8 cellular contexts compared by ENCODE assay signal in genomic region chr19:29672933-29673336, GRCh38. TPM values are rescaled to one million over a fixed set of nuclear protein-coding genes. Genes with fewer than 3 reads are reported as not detected.
DNase-seq lines count a peak whose midpoint lies in the region; ATAC-seq lines count a peak whose summit lies in the region.

No MANE protein-coding gene starts in this region.

- peaks cover 2 to 31% of the 10 kb centered on the region in 2 donors for H3K4me1 ChIP-seq in esophagus (ENCODE audit: control insufficient read depth in 2 of 2, insufficient read depth in 2 of 2, low read length in 1 of 2)

- 73 to 82% methylated on average over 11 of the region's 11 CpGs for WGBS in esophagus, 2 donors

- no peaks in the 10 kb centered on the region for H3K9me3 ChIP-seq in esophagus (ENCODE audit: control insufficient read depth in 2 of 2, insufficient read depth in 1 of 2, low read depth in 1 of 2, low read length in 1 of 2)

- H3K27me3 ChIP-seq in esophagus (ENCODE audit: control insufficient read depth in 1 of 2, insufficient read depth in 2 of 2, low read length in 2 of 2): no peaks in the 10 kb centered on the region

- peaks cover 4 to 30% of the 10 kb centered on the region in 2 donors for H3K36me3 ChIP-seq in esophagus (ENCODE audit: control insufficient read depth in 2 of 2, insufficient read depth in 2 of 2, low read length in 1 of 2)

- DNase-seq in activated CD4-positive, CD25-positive, alpha-beta regulatory T cell treated with anti-CD3 and anti-CD28 coated beads, Interleukin-2, amount 50 U/mL, for 16 hours (ENCODE audit: low read depth, low spot score): peak; percentile 75
- DNase-seq in stimulated activated CD8-positive, alpha-beta memory T cell treated with anti-CD3 and anti-CD28 coated beads, Interleukin-2, amount 100 ng/mL, for 48 hours (ENCODE audit: low read depth in 2 of 2): peak; percentile 69 to 75
- DNase-seq in cortex of kidney (lab: John Stamatoyannopoulos, UW): no peak
- no peak for DNase-seq in H4 (ENCODE audit: low spot score)

- H3K27ac ChIP-seq in esophagus (ENCODE audit: low read depth in 2 of 2, low read length in 1 of 2): peak overlapping the region; percentile 43 to 53

- no peak overlapping the region for H3K4me3 ChIP-seq in esophagus (ENCODE audit: low read depth in 1 of 2, low read length in 2 of 2)

- ATAC-seq in GM19463 (IDR thresholded peaks at IDR 0.05; ENCODE audit: unreplicated experiment) (peak; percentile 32), HG02970 (IDR thresholded peaks at IDR 0.05; ENCODE audit: low FRiP score, unreplicated experiment) (no peak), GM21526 (IDR thresholded peaks at IDR 0.05; ENCODE audit: low FRiP score, unreplicated experiment) (no peak)

RNA-seq across cellular contexts. Expression of gene PLEKHF1, which starts 7.7 kb away (rescaled TPM):
- polyA plus RNA-seq in esophagus: 10 to 100 TPM; 15.1 to 33.6 TPM
- total RNA-seq in H4 (2014; rRNA removed; shearing (Covaris generic)): 9.2 and 9.9 TPM in 2 replicates

RNA-seq across cellular contexts. Expression of gene C19orf12, which starts 42.1 kb away (rescaled TPM):
- 1 to 10 TPM; 8.2 to 8.4 TPM for polyA plus RNA-seq in esophagus
- total RNA-seq in H4 (2014; rRNA removed; shearing (Covaris generic)): 28.4 and 31.7 TPM in 2 replicates

Comparison
In these comparisons a context has a peak if more than half of its experiments do, and no peak if none do; other contexts are left out.
1. DNase-seq: peak in activated CD4-positive, CD25-positive, alpha-beta regulatory T cell treated with anti-CD3 and anti-CD28 coated beads, Interleukin-2, amount 50 U/mL, for 16 hours (single experiment) and stimulated activated CD8-positive, alpha-beta memory T cell treated with anti-CD3 and anti-CD28 coated beads, Interleukin-2, amount 100 ng/mL, for 48 hours (2 of 2); none in cortex of kidney (single experiment) and H4 (single experiment).